2 cellular contexts compared by ENCODE assay signal in genomic region chr3:54527953-54528352, GRCh38.
TF ChIP-seq lines count a peak whose summit lies in the region.

No MANE protein-coding gene starts in this region.

TF ChIP-seq in SK-N-SH treated with all-trans-retinoic acid at 6 μM for 48 hours, 23 proteins besides CTCF, POLR2A, EP300 and RAD21 (continued from another document):
- TF ChIP-seq, protein P1, sequence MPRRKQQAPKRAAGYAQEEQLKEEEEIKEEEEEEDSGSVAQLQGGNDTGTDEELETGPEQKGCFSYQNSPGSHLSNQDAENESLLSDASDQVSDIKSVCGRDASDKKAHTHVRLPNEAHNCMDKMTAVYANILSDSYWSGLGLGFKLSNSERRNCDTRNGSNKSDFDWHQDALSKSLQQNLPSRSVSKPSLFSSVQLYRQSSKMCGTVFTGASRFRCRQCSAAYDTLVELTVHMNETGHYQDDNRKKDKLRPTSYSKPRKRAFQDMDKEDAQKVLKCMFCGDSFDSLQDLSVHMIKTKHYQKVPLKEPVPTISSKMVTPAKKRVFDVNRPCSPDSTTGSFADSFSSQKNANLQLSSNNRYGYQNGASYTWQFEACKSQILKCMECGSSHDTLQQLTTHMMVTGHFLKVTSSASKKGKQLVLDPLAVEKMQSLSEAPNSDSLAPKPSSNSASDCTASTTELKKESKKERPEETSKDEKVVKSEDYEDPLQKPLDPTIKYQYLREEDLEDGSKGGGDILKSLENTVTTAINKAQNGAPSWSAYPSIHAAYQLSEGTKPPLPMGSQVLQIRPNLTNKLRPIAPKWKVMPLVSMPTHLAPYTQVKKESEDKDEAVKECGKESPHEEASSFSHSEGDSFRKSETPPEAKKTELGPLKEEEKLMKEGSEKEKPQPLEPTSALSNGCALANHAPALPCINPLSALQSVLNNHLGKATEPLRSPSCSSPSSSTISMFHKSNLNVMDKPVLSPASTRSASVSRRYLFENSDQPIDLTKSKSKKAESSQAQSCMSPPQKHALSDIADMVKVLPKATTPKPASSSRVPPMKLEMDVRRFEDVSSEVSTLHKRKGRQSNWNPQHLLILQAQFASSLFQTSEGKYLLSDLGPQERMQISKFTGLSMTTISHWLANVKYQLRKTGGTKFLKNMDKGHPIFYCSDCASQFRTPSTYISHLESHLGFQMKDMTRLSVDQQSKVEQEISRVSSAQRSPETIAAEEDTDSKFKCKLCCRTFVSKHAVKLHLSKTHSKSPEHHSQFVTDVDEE (CRISPR knock-in tag; IDR thresholded peaks at IDR 0.05) = no peak
- TF ChIP-seq SNAI2 (CRISPR knock-in tag; IDR thresholded peaks at IDR 0.05) (no peak), ZNF565 (CRISPR knock-in tag; conservative IDR thresholded peaks at IDR 0.05; ENCODE audit: low read depth) (no peak)
TF ChIP-seq in SK-N-SH treated with all-trans-retinoic acid at 6 μM for 48 hours: peak in this region for 1.

TF ChIP-seq in SK-N-SH, 30 proteins besides CTCF, POLR2A, EP300 and RAD21 (continued from another document):
- TF ChIP-seq REST (IDR thresholded peaks at IDR 0.05; ENCODE audit: low read depth, low read length) = no peak
